9 cellular contexts compared by ENCODE assay signal in the genomic region with DNA sequence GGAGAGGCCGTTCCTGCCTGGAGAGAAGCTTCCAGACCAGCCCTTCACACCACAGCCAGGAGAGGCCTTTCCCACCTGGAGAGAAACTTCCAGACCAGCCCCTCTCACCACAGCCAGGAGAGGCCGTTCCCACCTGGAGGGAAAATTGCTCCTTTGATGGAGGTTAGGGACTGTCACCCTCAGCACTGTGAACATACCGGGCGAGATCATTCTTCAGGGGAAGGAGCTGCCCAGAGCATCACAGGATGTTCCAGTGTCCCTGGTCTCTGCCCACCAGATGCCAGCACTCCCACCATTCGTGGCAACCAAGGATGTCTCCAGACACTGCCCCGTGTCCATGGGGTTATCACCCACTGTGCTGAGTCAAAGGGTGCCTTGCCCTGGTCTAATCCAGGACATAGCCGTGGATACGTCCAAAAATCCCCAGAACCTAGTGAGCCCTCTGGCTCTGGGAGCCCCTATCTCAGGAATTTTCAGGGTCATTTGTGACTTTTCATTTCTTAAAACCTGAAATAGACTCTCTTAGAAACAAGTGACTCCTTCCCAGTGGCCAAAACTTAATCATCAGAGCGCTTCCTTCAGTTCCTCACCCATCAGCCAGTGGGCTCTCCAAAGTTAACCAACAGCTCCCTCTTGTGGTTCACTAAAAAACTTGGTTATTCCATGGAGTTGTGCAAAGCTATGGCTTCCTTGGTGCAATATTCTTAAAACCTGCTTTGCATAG.
DNase-seq lines count a peak whose midpoint lies in the region; ATAC-seq and TF ChIP-seq lines count a peak whose summit lies in the region.
"Had no signal": no experiment of that assay in that cellular context is flagged by ENCODE, and none has a peak within 500 bp of the region (broad histone marks: within the 10 kb centered on the region; RNA-seq: fewer than 3 reads in every experiment).

No MANE protein-coding gene starts in this region.

- no peak overlapping the region for H3K27ac ChIP-seq in HEK293 (ENCODE audit: extremely low read depth, low read depth, low read length)

- CTCF ChIA-PET in HEK293 (lab: Yijun Ruan, JAX): interaction anchor here (0.5 to 2.1 kb wide), 13 partner anchors 10 to 1327 kb away, joined by 3 to 10 read pairs (median 3); no protein-coding TSS in a partner anchor

- H3K36me3 ChIP-seq in HEK293 (ENCODE audit: control insufficient read depth in 2 of 2, insufficient read depth in 1 of 2, low read length in 2 of 2): peaks cover 0 to 80% of the 10 kb centered on the region in 2 experiments; a peak in 1 of 3 replicates

- H3K9me3 Mint-ChIP-seq in activated T-helper 17 cell treated with anti-CD3 and anti-CD28 coated beads, Interleukin-2, amount 50 U/mL, for 72 hours: no peaks in the 10 kb centered on the region

- intact Hi-C loops in left cardiac atrium (cut with DNase I): loop anchor here in 1 of 2 donors (2.0 to 10.0 kb wide), 2 partner anchors 762 to 1328 kb away; a partner anchor contains a TSS

- 0 out of 2 replicates have a peak, but pooled peaks have one; percentile 16 for TF ChIP-seq CTCF in HEK293 (tag by site-specific recombination; IDR thresholded peaks at IDR 0.05)
- no peak for TF ChIP-seq CTCF in omental fat pad (IDR thresholded peaks at IDR 0.05)

- POLR2A ChIA-PET in HEK293 (lab: Yijun Ruan, JAX): no interaction called here

- H3K4me1 Mint-ChIP-seq in activated T-helper 17 cell treated with anti-CD3 and anti-CD28 coated beads, Interleukin-2, amount 50 U/mL, for 72 hours: no peaks in the 10 kb centered on the region

- no peak overlapping the region for H3K4me3 Mint-ChIP-seq in activated T-helper 17 cell treated with anti-CD3 and anti-CD28 coated beads, Interleukin-2, amount 50 U/mL, for 72 hours
- H3K4me3 Mint-ChIP-seq: activated naive CD8-positive, alpha-beta T cell had no signal

- H3K27ac Mint-ChIP-seq in activated T-helper 17 cell treated with anti-CD3 and anti-CD28 coated beads, Interleukin-2, amount 50 U/mL, for 72 hours: no peak overlapping the region
- H3K27ac Mint-ChIP-seq: activated naive CD8-positive, alpha-beta T cell had no signal

- DNase-seq in DMS 273 (lab: John Stamatoyannopoulos, UW; ENCODE audit: unreplicated experiment) (peak; percentile 80), DMS 273 treated with DMSO at 0.1 percent for 48 hours (lab: John Stamatoyannopoulos, UW) (no peak), NCI-H2196 (lab: John Stamatoyannopoulos, UW; ENCODE audit: unreplicated experiment) (peak; percentile 72), left cardiac atrium (no peak), retina (peak; percentile 54), omental fat pad (ENCODE audit: low spot score) (no peak)

- no peaks in the 10 kb centered on the region for H3K4me1 ChIP-seq in HEK293 (ENCODE audit: control insufficient read depth, insufficient read depth, low read length)

- no peaks in the 10 kb centered on the region for H3K27me3 Mint-ChIP-seq in activated T-helper 17 cell treated with anti-CD3 and anti-CD28 coated beads, Interleukin-2, amount 50 U/mL, for 72 hours
- H3K27me3 Mint-ChIP-seq: activated naive CD8-positive, alpha-beta T cell had no signal

- H3K9me3 ChIP-seq in HEK293 (ENCODE audit: control insufficient read depth, insufficient read depth, low read depth, low read length): no peaks in the 10 kb centered on the region

- no peak overlapping the region for H3K4me3 ChIP-seq in HEK293 (ENCODE audit: low read depth, low read length)

- ATAC-seq in activated T-helper 17 cell treated with anti-CD3 and anti-CD28 coated beads, Interleukin-2, amount 50 U/mL, for 72 hours (replicated peaks): peak; percentile 62
- ATAC-seq in left cardiac atrium (peak; percentile 68 to 81), omental fat pad (ENCODE audit: low FRiP score) (no peak)

- H3K36me3 Mint-ChIP-seq in activated T-helper 17 cell treated with anti-CD3 and anti-CD28 coated beads, Interleukin-2, amount 50 U/mL, for 72 hours (ENCODE audit: low read depth): peaks cover 7% of the 10 kb centered on the region
- H3K36me3 Mint-ChIP-seq: activated naive CD8-positive, alpha-beta T cell had no signal

TF ChIP-seq in HEK293, 187 proteins besides CTCF, POLR2A, EP300 and RAD21:
- TF ChIP-seq ZNF112 (tag by site-specific recombination; IDR thresholded peaks at IDR 0.05): no peak
- TF ChIP-seq ZNF654 (tag by site-specific recombination; IDR thresholded peaks at IDR 0.05; ENCODE audit: low read depth): peak; percentile 69

Comparison
In these comparisons a context has a peak if more than half of its experiments do, and no peak if none do; other contexts are left out.
1. DNase-seq: peak in DMS 273 (single experiment), NCI-H2196 (single experiment) and retina (single experiment); none in DMS 273 treated with DMSO at 0.1 percent for 48 hours (single experiment), left cardiac atrium (single experiment) and omental fat pad (single experiment).